1 cellular context compared by ENCODE assay signal in the genomic region with DNA sequence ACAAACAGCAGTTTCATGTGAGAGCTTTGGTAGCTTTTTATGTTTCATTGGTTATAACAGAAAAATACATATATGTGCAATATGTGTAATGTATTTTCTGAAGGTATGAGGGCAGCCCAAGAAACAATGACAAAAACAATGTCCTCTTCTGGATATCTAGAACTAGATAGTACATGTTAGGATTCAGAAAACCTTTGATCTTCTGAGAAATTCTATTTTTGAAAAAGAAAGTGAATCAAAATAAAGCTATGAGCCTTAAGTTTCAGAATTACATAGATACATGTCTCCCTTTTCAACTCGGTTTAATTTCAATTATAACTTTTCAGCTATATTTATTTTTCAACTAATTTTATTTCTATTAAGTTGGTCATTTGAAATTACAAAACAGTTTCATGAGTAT.
TF ChIP-seq lines count a peak whose summit lies in the region.

No MANE protein-coding gene starts in this region.

TF ChIP-seq in GM12878, 131 proteins besides CTCF, POLR2A, EP300 and RAD21:
- TF ChIP-seq, protein P1, sequence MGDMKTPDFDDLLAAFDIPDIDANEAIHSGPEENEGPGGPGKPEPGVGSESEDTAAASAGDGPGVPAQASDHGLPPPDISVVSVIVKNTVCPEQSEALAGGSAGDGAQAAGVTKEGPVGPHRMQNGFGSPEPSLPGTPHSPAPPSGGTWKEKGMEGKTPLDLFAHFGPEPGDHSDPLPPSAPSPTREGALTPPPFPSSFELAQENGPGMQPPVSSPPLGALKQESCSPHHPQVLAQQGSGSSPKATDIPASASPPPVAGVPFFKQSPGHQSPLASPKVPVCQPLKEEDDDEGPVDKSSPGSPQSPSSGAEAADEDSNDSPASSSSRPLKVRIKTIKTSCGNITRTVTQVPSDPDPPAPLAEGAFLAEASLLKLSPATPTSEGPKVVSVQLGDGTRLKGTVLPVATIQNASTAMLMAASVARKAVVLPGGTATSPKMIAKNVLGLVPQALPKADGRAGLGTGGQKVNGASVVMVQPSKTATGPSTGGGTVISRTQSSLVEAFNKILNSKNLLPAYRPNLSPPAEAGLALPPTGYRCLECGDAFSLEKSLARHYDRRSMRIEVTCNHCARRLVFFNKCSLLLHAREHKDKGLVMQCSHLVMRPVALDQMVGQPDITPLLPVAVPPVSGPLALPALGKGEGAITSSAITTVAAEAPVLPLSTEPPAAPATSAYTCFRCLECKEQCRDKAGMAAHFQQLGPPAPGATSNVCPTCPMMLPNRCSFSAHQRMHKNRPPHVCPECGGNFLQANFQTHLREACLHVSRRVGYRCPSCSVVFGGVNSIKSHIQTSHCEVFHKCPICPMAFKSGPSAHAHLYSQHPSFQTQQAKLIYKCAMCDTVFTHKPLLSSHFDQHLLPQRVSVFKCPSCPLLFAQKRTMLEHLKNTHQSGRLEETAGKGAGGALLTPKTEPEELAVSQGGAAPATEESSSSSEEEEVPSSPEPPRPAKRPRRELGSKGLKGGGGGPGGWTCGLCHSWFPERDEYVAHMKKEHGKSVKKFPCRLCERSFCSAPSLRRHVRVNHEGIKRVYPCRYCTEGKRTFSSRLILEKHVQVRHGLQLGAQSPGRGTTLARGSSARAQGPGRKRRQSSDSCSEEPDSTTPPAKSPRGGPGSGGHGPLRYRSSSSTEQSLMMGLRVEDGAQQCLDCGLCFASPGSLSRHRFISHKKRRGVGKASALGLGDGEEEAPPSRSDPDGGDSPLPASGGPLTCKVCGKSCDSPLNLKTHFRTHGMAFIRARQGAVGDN (IDR thresholded peaks at IDR 0.05), result no peak
- peak; percentile 75 for TF ChIP-seq MEF2A (IDR thresholded peaks at IDR 0.05; ENCODE audit: insufficient read depth, low read depth, low read length)
- TF ChIP-seq HDGF (IDR thresholded peaks at IDR 0.05), result no peak
- TF ChIP-seq JUNB (IDR thresholded peaks at IDR 0.05), result peak; percentile 50; the same call in 1 of the 2 replicates
- TF ChIP-seq, protein P2, sequence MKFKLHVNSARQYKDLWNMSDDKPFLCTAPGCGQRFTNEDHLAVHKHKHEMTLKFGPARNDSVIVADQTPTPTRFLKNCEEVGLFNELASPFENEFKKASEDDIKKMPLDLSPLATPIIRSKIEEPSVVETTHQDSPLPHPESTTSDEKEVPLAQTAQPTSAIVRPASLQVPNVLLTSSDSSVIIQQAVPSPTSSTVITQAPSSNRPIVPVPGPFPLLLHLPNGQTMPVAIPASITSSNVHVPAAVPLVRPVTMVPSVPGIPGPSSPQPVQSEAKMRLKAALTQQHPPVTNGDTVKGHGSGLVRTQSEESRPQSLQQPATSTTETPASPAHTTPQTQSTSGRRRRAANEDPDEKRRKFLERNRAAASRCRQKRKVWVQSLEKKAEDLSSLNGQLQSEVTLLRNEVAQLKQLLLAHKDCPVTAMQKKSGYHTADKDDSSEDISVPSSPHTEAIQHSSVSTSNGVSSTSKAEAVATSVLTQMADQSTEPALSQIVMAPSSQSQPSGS (IDR thresholded peaks at IDR 0.05; ENCODE audit: low read length), result peak; percentile 22; the same call in 1 of the 2 replicates
- TF ChIP-seq TCF7 (IDR thresholded peaks at IDR 0.05; ENCODE audit: borderline replicate concordance), result peak; percentile 91
- peak; percentile 50; the same call in 1 of the 2 replicates for TF ChIP-seq NFIC (IDR thresholded peaks at IDR 0.05; ENCODE audit: low read depth, low read length)
- TF ChIP-seq, protein P3, sequence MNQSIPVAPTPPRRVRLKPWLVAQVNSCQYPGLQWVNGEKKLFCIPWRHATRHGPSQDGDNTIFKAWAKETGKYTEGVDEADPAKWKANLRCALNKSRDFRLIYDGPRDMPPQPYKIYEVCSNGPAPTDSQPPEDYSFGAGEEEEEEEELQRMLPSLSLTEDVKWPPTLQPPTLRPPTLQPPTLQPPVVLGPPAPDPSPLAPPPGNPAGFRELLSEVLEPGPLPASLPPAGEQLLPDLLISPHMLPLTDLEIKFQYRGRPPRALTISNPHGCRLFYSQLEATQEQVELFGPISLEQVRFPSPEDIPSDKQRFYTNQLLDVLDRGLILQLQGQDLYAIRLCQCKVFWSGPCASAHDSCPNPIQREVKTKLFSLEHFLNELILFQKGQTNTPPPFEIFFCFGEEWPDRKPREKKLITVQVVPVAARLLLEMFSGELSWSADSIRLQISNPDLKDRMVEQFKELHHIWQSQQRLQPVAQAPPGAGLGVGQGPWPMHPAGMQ (IDR thresholded peaks at IDR 0.05; ENCODE audit: borderline replicate concordance), result no peak
- TF ChIP-seq MEF2B (IDR thresholded peaks at IDR 0.05; ENCODE audit: partially characterized antibody, poor library complexity, severe bottlenecking), result no peak
